In genomic region chr21:37507716-37508115, GRCh38 we compare ENCODE assay signal across 18 cellular contexts.
DNase-seq lines count a peak whose midpoint lies in the region; ATAC-seq, FAIRE-seq and TF ChIP-seq lines count a peak whose summit lies in the region.
"Had no signal": no experiment of that assay in that cellular context is flagged by ENCODE, and none has a peak within 500 bp of the region (broad histone marks: within the 10 kb centered on the region; RNA-seq: fewer than 3 reads in every experiment).

No MANE protein-coding gene starts in this region.

- in situ Hi-C loops in K562 (cut with MboI), result no loop called here

- WGBS in K562 (ENCODE audit: insufficient coverage, low coverage, missing lambda C conversion rate), result 86% methylated on average over 3 of the region's 3 CpGs
- 77 to 84% (median 82%) methylated on average over 3 of the region's 3 CpGs for WGBS in small intestine, 3 donors

- ATAC-seq in GM18868 (IDR thresholded peaks at IDR 0.05; ENCODE audit: unreplicated experiment) (peak; percentile 77), HG02885 (IDR thresholded peaks at IDR 0.05; ENCODE audit: poor library complexity, unreplicated experiment) (peak; percentile 74), K562 (no peak), sciatic nerve (no peak)
- ATAC-seq: SK-N-SH treated with all-trans-retinoic acid at 6 μM for 48 hours had no signal

- intact Hi-C loops in K562 (cut with micrococcal nuclease) (loop anchor here (5.0 kb wide), 1 partner anchor 75 kb away; no protein-coding TSS in a partner anchor), sciatic nerve (cut with DNase I) (no loop called here)

- CTCF ChIA-PET in GM10248 (lab: Yijun Ruan, JAX), result no interaction called here
- CTCF ChIA-PET in K562 (lab: Yijun Ruan, JAX; ENCODE audit: low intra/inter-chr PET ratio), result no interaction called here

- no peaks in the 10 kb centered on the region for H3K9me1 ChIP-seq in K562 (ENCODE audit: control insufficient read depth, insufficient read depth, low read length)

- no peak overlapping the region for H3K9ac ChIP-seq in K562 (ENCODE audit: insufficient read depth in 1 of 2, low read depth in 2 of 2, low read length in 2 of 2)

- H3K4me2 ChIP-seq in K562 (ENCODE audit: insufficient read depth, low read length), result no peak overlapping the region

- H2AFZ ChIP-seq in K562 (ENCODE audit: low read depth, low read length), result no peak overlapping the region

- H3K27me3 ChIP-seq in K562 (ENCODE audit: control insufficient read depth in 2 of 2, insufficient read depth in 2 of 2, low read length in 2 of 2), result no peaks in the 10 kb centered on the region
- H3K27me3 ChIP-seq in small intestine (ENCODE audit: control insufficient read depth in 2 of 2, insufficient read depth in 2 of 2, low read length in 2 of 2), result no peaks in the 10 kb centered on the region

- TF ChIP-seq CTCF in GM10248 (IDR thresholded peaks at IDR 0.05; ENCODE audit: control extremely low read depth, extremely low read depth, low read depth, missing control alignments), result no peak
- TF ChIP-seq CTCF in K562 (IDR thresholded peaks at IDR 0.05 in 2 of 3, conservative IDR thresholded peaks at IDR 0.05 in 1 of 3; ENCODE audit: insufficient read depth in 2 of 3, low read depth in 1 of 3, low read length in 3 of 3), result no peak

- H3K4me1 ChIP-seq in K562 (replicated peaks in 1 of 2; ENCODE audit: control insufficient read depth in 2 of 2, insufficient read depth in 2 of 2, low read length in 2 of 2) (peaks cover 4 to 12% of the 10 kb centered on the region in 2 experiments; a peak in 3 of 5 replicates), small intestine (ENCODE audit: control insufficient read depth in 2 of 2, insufficient read depth in 1 of 2, low read depth in 1 of 2, low read length in 1 of 2) (no peaks in the 10 kb centered on the region)

- FAIRE-seq in K562 (lab: Jason Lieb, UNC) (no peak), small intestine (lab: Jason Lieb, UNC) (no peak)

- H3K27ac ChIP-seq in K562 (ENCODE audit: extremely low read depth, low read depth, low read length) (no peak overlapping the region), small intestine (ENCODE audit: low read depth in 1 of 2, low read length in 1 of 2) (no peak overlapping the region)

- peaks cover 97% of the 10 kb centered on the region for H3K36me3 ChIP-seq in K562 (ENCODE audit: control insufficient read depth, insufficient read depth, low read length)
- H3K36me3 ChIP-seq in small intestine (ENCODE audit: control insufficient read depth in 2 of 2, insufficient read depth in 2 of 2, low read length in 2 of 2), result peaks cover 32 to 38% of the 10 kb centered on the region in 2 donors

- BruUV-seq in K562 (replicated peaks; lab: Mats Ljungman, UMichigan), result no TSS peak

- POLR2A ChIA-PET in GM10248 (lab: Yijun Ruan, JAX), result no interaction called here
- POLR2A ChIA-PET in K562 (lab: Yijun Ruan, JAX), result interaction anchor here (1.5 kb wide), 1 partner anchor 12 kb away, joined by 3 read pairs; no protein-coding TSS in a partner anchor

- no peak for TF ChIP-seq RAD21 in K562 (CRISPR knock-in tag; conservative IDR thresholded peaks at IDR 0.05 in 1 of 2, IDR thresholded peaks at IDR 0.05 in 1 of 2)

- H3K9me3 ChIP-seq in K562 (replicated peaks; ENCODE audit: control insufficient read depth, insufficient read depth, low read depth, low read length) (no peaks in the 10 kb centered on the region), small intestine (ENCODE audit: control insufficient read depth, low read depth) (no peaks in the 10 kb centered on the region)

- no peak overlapping the region for H3K4me3 ChIP-seq in K562
- no peak overlapping the region for H3K4me3 ChIP-seq in small intestine (ENCODE audit: low read depth in 1 of 2, low read length in 2 of 2)

- TF ChIP-seq EP300 in K562 (IDR thresholded peaks at IDR 0.05; ENCODE audit: low read length), result no peak

- no peak for TF ChIP-seq POLR2A in K562 (conservative IDR thresholded peaks at IDR 0.05)

- peaks cover 18% of the 10 kb centered on the region; the same call in 2 of the 3 replicates for H3K79me2 ChIP-seq in K562 (ENCODE audit: control insufficient read depth, insufficient read depth, low read length)

- DNase-seq in GM10248 (ENCODE audit: extremely low spot score) (peak; percentile 44), K562 (ENCODE audit: extremely low read depth in 1 of 4, low spot score in 3 of 4) (no peak), GM03348 (ENCODE audit: low spot score) (no peak), sciatic nerve (ENCODE audit: low spot score) (no peak), GOT3 (lab: John Stamatoyannopoulos, UW) (no peak), small intestine (no peak)
- DNase-seq: Calu3; CD4-positive, alpha-beta T cell; HFFc6; NCI-H1048; NCI-H2107; NCI-H226; NCI-H526; NK-92 treated with Interleukin-12 subunit alpha and Interleukin-12 subunit beta, amount 100 ng/mL, for 24 hours; Right ventricle myocardium superior had no signal

- H4K20me1 ChIP-seq in K562 (replicated peaks; ENCODE audit: control insufficient read depth, insufficient read depth, low read length), result no peaks in the 10 kb centered on the region; the same call in 1 of the 2 replicates

TF ChIP-seq in K562, 482 proteins besides CTCF, POLR2A, EP300 and RAD21:
- TF ChIP-seq ZNF316 (IDR thresholded peaks at IDR 0.05), result peak; percentile 17; the same call in 1 of the 2 replicates
- no peak for TF ChIP-seq TAL1 (IDR thresholded peaks at IDR 0.05)
- TF ChIP-seq ATF2 (CRISPR knock-in tag; IDR thresholded peaks at IDR 0.05), result no peak

Comparison
In these comparisons a context has a peak if more than half of its experiments do, and no peak if none do; other contexts are left out.
1. ATAC-seq: peak in GM18868 (single experiment) and HG02885 (single experiment); none in K562 (single experiment) and sciatic nerve (single experiment).